12 cellular contexts compared by ENCODE assay signal in the genomic region with DNA sequence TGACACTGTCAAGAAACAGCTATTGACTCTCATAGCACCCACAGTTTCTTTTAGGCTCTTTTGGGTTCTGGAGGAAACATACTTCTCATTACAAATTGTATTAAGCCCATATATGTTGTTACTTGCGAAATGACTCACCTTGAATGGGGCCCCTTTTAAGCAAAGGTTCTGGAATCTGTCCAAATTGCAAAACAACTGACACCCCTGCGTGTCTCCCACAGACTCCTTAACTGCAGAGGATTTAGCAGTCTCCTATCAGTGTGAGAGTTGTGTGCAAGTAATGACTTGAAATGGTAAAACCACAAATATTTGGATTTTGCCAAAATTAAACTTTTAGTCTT.
"Had no signal": no experiment of that assay in that cellular context is flagged by ENCODE, and none has a peak within 500 bp of the region (broad histone marks: within the 10 kb centered on the region; RNA-seq: fewer than 3 reads in every experiment).

No MANE protein-coding gene starts in this region.

- ATAC-seq: activated CD8-positive, alpha-beta T cell treated with anti-CD3 and anti-CD28 coated beads, Interleukin-2, amount 10 ng/mL, durations not matched to agents 7 days and 5 days; activated naive CD8-positive, alpha-beta T cell treated with anti-CD3 and anti-CD28 coated beads, Interleukin-2, amount 50 U/mL, for 24 hours; gastrocnemius medialis; stimulated activated effector memory CD8-positive, alpha-beta T cell treated with anti-CD3 and anti-CD28 coated beads, Interleukin-12 subunit alpha, Interleukin-12 subunit beta, amount 100 ng/mL, for 72 hours had no signal

- H3K4me3 ChIP-seq: esophagus squamous epithelium, gastrocnemius medialis, tibial artery had no signal

- DNase-seq: activated CD4-positive, alpha-beta T cell treated with anti-CD3 and anti-CD28 coated beads for 4 hours; activated CD8-positive, alpha-beta memory T cell treated with anti-CD3 and anti-CD28 coated beads, Interleukin-2, amount 50 U/mL, for 48 hours; activated CD8-positive, alpha-beta T cell treated with anti-CD3 and anti-CD28 coated beads, Interleukin-2, amount 10 ng/mL, durations not matched to agents 7 days and 5 days; activated naive CD4-positive, alpha-beta T cell treated with Interleukin-2 at 50 U/mL for 16 hours; activated naive CD8-positive, alpha-beta T cell treated with anti-CD3 and anti-CD28 coated beads, Interleukin-2, amount 50 U/mL, for 24 hours; dermis blood vessel endothelial cell; esophagus squamous epithelium; gastrocnemius medialis; retina; small intestine; tibial artery had no signal

- H3K27ac ChIP-seq: esophagus squamous epithelium, gastrocnemius medialis, tibial artery had no signal

- FAIRE-seq: small intestine had no signal

- H3K9me3 ChIP-seq: gastrocnemius medialis, tibial artery had no signal

- H3K36me3 ChIP-seq: gastrocnemius medialis had no signal

- H3K4me1 ChIP-seq: gastrocnemius medialis had no signal

- H3K27me3 ChIP-seq: esophagus squamous epithelium, gastrocnemius medialis, tibial artery had no signal
